Comparison of ENCODE assay signal across 9 cellular contexts in genomic region chr17:50064253-50064991, GRCh38. TPM values are rescaled to one million over a fixed set of nuclear protein-coding genes. Genes with fewer than 3 reads are reported as not detected.
DNase-seq lines count a peak whose midpoint lies in the region; ATAC-seq and TF ChIP-seq lines count a peak whose summit lies in the region.
"Had no signal": no experiment of that assay in that cellular context is flagged by ENCODE, and none has a peak within 500 bp of the region (broad histone marks: within the 10 kb centered on the region; RNA-seq: fewer than 3 reads in every experiment).

No MANE protein-coding gene starts in this region.

- H3K4me3 ChIP-seq in foreskin fibroblast (ENCODE audit: low read depth in 1 of 2, low read length in 2 of 2) = no peak overlapping the region

- H3K36me3 Mint-ChIP-seq in immature natural killer cell = no peaks in the 10 kb centered on the region
- H3K36me3 Mint-ChIP-seq in natural killer cell = no peaks in the 10 kb centered on the region

- no peak overlapping the region for H3K4me3 Mint-ChIP-seq in immature natural killer cell
- no peak overlapping the region for H3K4me3 Mint-ChIP-seq in natural killer cell

- H3K27me3 Mint-ChIP-seq in immature natural killer cell (ENCODE audit: low read depth in 3 of 3) (peaks cover 2 to 10% (median 3%) of the 10 kb centered on the region in 3 donors), natural killer cell (ENCODE audit: low read depth in 2 of 2) (peaks cover 8 to 15% of the 10 kb centered on the region in 2 donors)

- H3K4me1 Mint-ChIP-seq in immature natural killer cell = no peaks in the 10 kb centered on the region
- H3K4me1 Mint-ChIP-seq in natural killer cell = no peaks in the 10 kb centered on the region

- intact Hi-C loops in natural killer cell (cut with micrococcal nuclease) = no loop called here

- DNase-seq in Daoy (ENCODE audit: low read depth) (peak; percentile 98), SW 1271 (lab: John Stamatoyannopoulos, UW) (peak; percentile 85 to 95), foreskin fibroblast (peak; percentile 98), putamen (ENCODE audit: low spot score) (peak; percentile 53), immature natural killer cell (no peak), natural killer cell (no peak)
- DNase-seq in activated CD8-positive, alpha-beta memory T cell treated with anti-CD3 and anti-CD28 coated beads, Interleukin-2, amount 50 U/mL, for 4 hours = no peak
- DNase-seq: NCI-H1694 had no signal

- H3K9me3 Mint-ChIP-seq in immature natural killer cell = no peaks in the 10 kb centered on the region
- H3K9me3 Mint-ChIP-seq in natural killer cell = no peaks in the 10 kb centered on the region

- ATAC-seq in GM19397 (IDR thresholded peaks at IDR 0.05; ENCODE audit: unreplicated experiment) (no peak), natural killer cell (no peak)

- no peak for TF ChIP-seq CTCF in foreskin fibroblast (IDR thresholded peaks at IDR 0.05; ENCODE audit: low read depth, low read length)
- TF ChIP-seq CTCF in natural killer cell (IDR thresholded peaks at IDR 0.05) = no peak

- H3K27ac Mint-ChIP-seq in immature natural killer cell = no peak overlapping the region
- no peak overlapping the region for H3K27ac Mint-ChIP-seq in natural killer cell

RNA-seq across cellular contexts. Expression of gene ITGA3, which starts 8.5 kb away (rescaled TPM):
- 70.8 and 76.5 TPM in 2 replicates for total RNA-seq in Daoy (2014; rRNA removed; shearing (Covaris generic))
- polyA plus RNA-seq in immature natural killer cell = 1 to 10 TPM in 1 of 3 donors, under 1 TPM in 1, not detected in 1; 0.54 to 1.1 TPM
- total RNA-seq in natural killer cell = 1 to 10 TPM in 2 of 3 donors, under 1 TPM in 1; 0.47 to 2.8 (median 1.4) TPM

RNA-seq across cellular contexts. Expression of gene PDK2, which starts 30.7 kb away (rescaled TPM):
- total RNA-seq in Daoy (2014; rRNA removed; shearing (Covaris generic)) = 4.5 and 5.7 TPM in 2 replicates
- 10 to 100 TPM; 36.5 to 54.5 (median 43.8) TPM for polyA plus RNA-seq in immature natural killer cell
- total RNA-seq in natural killer cell = 10 to 100 TPM; 23.2 to 32.9 (median 23.6) TPM

Comparison
In these comparisons a context has a peak if more than half of its experiments do, and no peak if none do; other contexts are left out.
1. DNase-seq: peak in Daoy (single experiment), SW 1271 (2 of 2), foreskin fibroblast (2 of 2) and putamen (single experiment); none in immature natural killer cell (0 of 3), natural killer cell (single experiment) and activated CD8-positive, alpha-beta memory T cell treated with anti-CD3 and anti-CD28 coated beads, Interleukin-2, amount 50 U/mL, for 4 hours (single experiment).
2. RNA of gene ITGA3, which starts 8.5 kb away (total RNA-seq): 70.8 to 76.5 TPM in Daoy; 0.47 to 2.8 TPM in natural killer cell; every median in the first group is over 10 times any median in the second.